In the genomic region with DNA sequence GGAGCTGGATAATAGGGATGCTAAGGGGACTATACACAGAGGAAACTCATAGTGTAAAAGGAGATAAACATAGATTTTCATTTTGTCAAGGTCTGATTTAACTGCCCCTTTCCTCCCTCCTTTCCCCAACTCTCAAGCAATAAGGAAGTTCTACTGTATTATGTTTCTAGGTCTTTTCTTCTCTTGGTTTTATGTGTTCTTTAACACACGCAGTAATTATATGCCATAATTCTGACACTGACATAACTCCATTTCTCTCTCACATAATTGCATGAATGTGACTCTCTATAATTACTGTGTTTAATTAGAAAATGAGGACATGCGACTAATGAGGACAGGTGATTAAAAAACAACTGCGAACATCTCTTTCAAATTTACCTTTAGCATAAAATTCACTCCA, we compare ENCODE assay signal across 21 cellular contexts. TPM values are rescaled to one million over a fixed set of nuclear protein-coding genes. Genes with fewer than 3 reads are reported as not detected.
DNase-seq lines count a peak whose midpoint lies in the region; ATAC-seq and TF ChIP-seq lines count a peak whose summit lies in the region.
"Had no signal": no experiment of that assay in that cellular context is flagged by ENCODE, and none has a peak within 500 bp of the region (broad histone marks: within the 10 kb centered on the region; RNA-seq: fewer than 3 reads in every experiment).

No MANE protein-coding gene starts in this region.

- POLR2A ChIA-PET in CD8-positive, alpha-beta memory T cell (lab: Charles Lee): no interaction called here
- POLR2A ChIA-PET in PC-9 (lab: Charles Lee; ENCODE audit: unreplicated experiment): interaction anchor here (1.1 kb wide), 1 partner anchor 19 kb away, joined by 5 read pairs; the partner anchor contains the start of gene PRELID2

- no peaks in the 10 kb centered on the region for H3K4me1 ChIP-seq in CD8-positive, alpha-beta memory T cell (ENCODE audit: insufficient read depth, low read length)
- H3K4me1 ChIP-seq in PC-9 (replicated peaks; ENCODE audit: insufficient read depth) (peaks cover 29% of the 10 kb centered on the region), colonic mucosa (peaks cover 11% of the 10 kb centered on the region)

- BruUV-seq in PC-9 (replicated peaks; lab: Mats Ljungman, UMichigan): no TSS peak

- no peaks in the 10 kb centered on the region for H3K36me3 ChIP-seq in CD8-positive, alpha-beta memory T cell (ENCODE audit: insufficient read depth, low read length)
- no peaks in the 10 kb centered on the region for H3K36me3 ChIP-seq in PC-9 (ENCODE audit: low read depth)
- H3K36me3 ChIP-seq in colonic mucosa: no peaks in the 10 kb centered on the region

- CTCF ChIA-PET in CD8-positive, alpha-beta memory T cell (lab: Charles Lee): no interaction called here
- CTCF ChIA-PET in PC-9 (lab: Charles Lee): interaction anchor here (0.6 to 1.0 kb wide), 2 partner anchors 18 to 34 kb away, joined by 4 to 8 read pairs; no protein-coding TSS in a partner anchor

- TF ChIP-seq CTCF in PC-9 (conservative IDR thresholded peaks at IDR 0.05) (no peak), colonic mucosa (IDR thresholded peaks at IDR 0.05) (no peak)

- peaks cover 17% of the 10 kb centered on the region for H3F3A ChIP-seq in PC-9 (ENCODE audit: insufficient read depth, low read depth)

- H2AFZ ChIP-seq in PC-9: no peak overlapping the region

- H3K79me2 ChIP-seq in PC-9 (ENCODE audit: low read depth): no peaks in the 10 kb centered on the region

- H3K27me3 Mint-ChIP-seq in CD8-positive, alpha-beta memory T cell: peaks cover 0 to 5% of the 10 kb centered on the region in 2 donors

- H3K9me2 ChIP-seq in PC-9 (ENCODE audit: insufficient read depth): no peaks in the 10 kb centered on the region

- peaks cover 0 to 5% (median 0%) of the 10 kb centered on the region in 5 donors for H3K9me3 Mint-ChIP-seq in CD8-positive, alpha-beta memory T cell
- H3K9me3 Mint-ChIP-seq: H9, T-cell had no signal

- H3K4me3 ChIP-seq in CD8-positive, alpha-beta memory T cell (ENCODE audit: low read length): no peak overlapping the region
- H3K4me3 ChIP-seq in PC-9: no peak overlapping the region
- H3K4me3 ChIP-seq in colonic mucosa: no peak overlapping the region
- H3K4me3 ChIP-seq: GM23248 had no signal

- H3K27me3 ChIP-seq in CD8-positive, alpha-beta memory T cell (ENCODE audit: insufficient read depth, low read length, poor library complexity, severe bottlenecking): no peaks in the 10 kb centered on the region
- H3K27me3 ChIP-seq in PC-9 (ENCODE audit: insufficient read depth, low read depth): no peaks in the 10 kb centered on the region
- H3K27me3 ChIP-seq in colonic mucosa: no peaks in the 10 kb centered on the region

- ATAC-seq in HG03045 (IDR thresholded peaks at IDR 0.05; ENCODE audit: unreplicated experiment): no peak
- no peak for ATAC-seq in GM18909 (IDR thresholded peaks at IDR 0.05; ENCODE audit: poor library complexity, unreplicated experiment)
- ATAC-seq in GM19035 (IDR thresholded peaks at IDR 0.05; ENCODE audit: unreplicated experiment): no peak
- ATAC-seq: CD8-positive, alpha-beta T cell; T-cell had no signal

- no peaks in the 10 kb centered on the region for H3K9me3 ChIP-seq in CD8-positive, alpha-beta memory T cell (ENCODE audit: low read length)
- no peaks in the 10 kb centered on the region for H3K9me3 ChIP-seq in PC-9 (ENCODE audit: insufficient read depth, low read depth)
- H3K9me3 ChIP-seq in colonic mucosa: no peaks in the 10 kb centered on the region

- H3K4me2 ChIP-seq in PC-9: peak overlapping the region; percentile 54

- no peak overlapping the region for H3K27ac Mint-ChIP-seq in CD8-positive, alpha-beta memory T cell
- H3K27ac Mint-ChIP-seq: CD8-positive, alpha-beta T cell; H9; IgD-negative memory B cell; T-cell had no signal

- no peak for DNase-seq in CD8-positive, alpha-beta memory T cell
- DNase-seq in HT-29 (ENCODE audit: low spot score): peak; percentile 41
- DNase-seq in PC-9: no peak
- no peak for DNase-seq in colonic mucosa
- no peak for DNase-seq in kidney tubule cell (ENCODE audit: low spot score)
- DNase-seq: C1 segment of cervical spinal cord; CD8-positive, alpha-beta T cell; H9; MM.1S; NCI-H1092; NCI-H345; NCI-H524; NCI-H82; T-cell had no signal

- no peak overlapping the region for H3K4me3 Mint-ChIP-seq in CD8-positive, alpha-beta memory T cell
- H3K4me3 Mint-ChIP-seq: CD8-positive, alpha-beta T cell; H9; IgD-negative memory B cell; T-cell had no signal

- intact Hi-C loops in PC-9 (cut with micrococcal nuclease; ENCODE audit: unreplicated experiment) (loop anchor here (2.0 to 5.0 kb wide), 3 partner anchors 19 to 128 kb away; partner anchors contain the start of gene PRELID2), colonic mucosa (cut with DNase I) (no loop called here)

- peak overlapping the region in 1 of 2 donors; percentile 12 for H3K9ac ChIP-seq in colonic mucosa (ENCODE audit: low read depth in 2 of 2, low read length in 2 of 2)
- H3K9ac ChIP-seq: GM23248 had no signal

- H3K36me3 Mint-ChIP-seq in CD8-positive, alpha-beta memory T cell: no peaks in the 10 kb centered on the region
- H3K36me3 Mint-ChIP-seq: CD8-positive, alpha-beta T cell; IgD-negative memory B cell; T-cell had no signal

- peak overlapping the region; percentile 67 for H3K27ac ChIP-seq in CD8-positive, alpha-beta memory T cell (ENCODE audit: low read depth, low read length)
- H3K27ac ChIP-seq in PC-9 (peak overlapping the region; percentile 60), colonic mucosa (peak overlapping the region; percentile 77)
- H3K27ac ChIP-seq: GM23248 had no signal

- H4K20me1 ChIP-seq in PC-9 (ENCODE audit: insufficient read depth): no peaks in the 10 kb centered on the region

- H3K4me1 Mint-ChIP-seq in CD8-positive, alpha-beta memory T cell: peaks cover 0 to 4% (median 0%) of the 10 kb centered on the region in 3 donors

RNA-seq across cellular contexts. Expression of gene PRELID2, which starts 18.8 kb away (rescaled TPM):
- 1 to 10 TPM in 1 of 2 experiments, under 1 TPM in 1; 0.92 to 1.2 TPM for total RNA-seq in CD8-positive, alpha-beta memory T cell
- 1.6 TPM for polyA plus RNA-seq in CD8-positive, alpha-beta memory T cell
- 49.7 and 55.9 TPM in 2 replicates for total RNA-seq in HT-29 (2014; rRNA removed; shearing (Covaris generic))
- total RNA-seq in PC-9 (2021) (24.8 and 27.7 TPM in 2 replicates), colonic mucosa (100 to 1,000 TPM in 1 of 2 donors, 10 to 100 TPM in 1; 96.2 to 105 TPM)

RNA-seq across cellular contexts. Expression of gene GRXCR2, which starts 18.9 kb away (rescaled TPM):
- total RNA-seq in CD8-positive, alpha-beta memory T cell: not detected
- not detected for polyA plus RNA-seq in CD8-positive, alpha-beta memory T cell
- not detected in 2 replicates for total RNA-seq in HT-29 (2014; rRNA removed; shearing (Covaris generic))
- total RNA-seq in PC-9 (2021): not detected in 2 replicates
- not detected for total RNA-seq in colonic mucosa
- total RNA-seq: A172; CD8-positive, alpha-beta T cell; GM23248; H9; T-cell had no signal
- polyA plus RNA-seq: AG04450, GM23248, IgD-negative memory B cell had no signal

Comparison
In these comparisons a context has a peak if more than half of its experiments do, and no peak if none do; other contexts are left out.
1. RNA of gene PRELID2, which starts 18.8 kb away (total RNA-seq): 96.2 to 105 TPM in colonic mucosa, 49.7 to 55.9 TPM in HT-29 and 24.8 to 27.7 TPM in PC-9; 0.92 to 1.2 TPM in CD8-positive, alpha-beta memory T cell; every median in the first group is over 10 times any median in the second.
2. Peak in every context shown above with its lines, with median percentiles within 50 percentile points of each other: H3K27ac ChIP-seq.